Comparison of ENCODE assay signal across 8 cellular contexts in the genomic region with DNA sequence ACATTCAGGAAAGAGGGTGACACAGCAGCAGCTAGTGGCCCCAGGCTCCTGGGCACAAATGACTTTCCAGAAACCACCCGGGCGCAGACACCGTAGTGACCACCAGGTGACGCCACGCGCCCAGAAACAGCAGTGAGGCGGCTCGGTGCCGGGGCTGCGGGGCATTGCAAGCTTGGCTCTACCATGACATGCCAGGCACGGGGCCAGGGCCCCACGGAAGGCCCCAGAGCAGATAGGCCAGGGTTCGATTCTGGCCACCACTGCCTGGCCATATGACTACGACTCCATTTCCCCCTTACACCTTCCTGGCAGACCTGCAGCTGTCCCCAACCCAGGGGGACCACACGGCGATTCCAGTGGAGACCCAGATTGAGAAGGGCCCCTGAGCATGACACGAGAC. TPM values are rescaled to one million over a fixed set of nuclear protein-coding genes. Genes with fewer than 3 reads are reported as not detected.
A peak's percentile ranks its signal among the peaks of the same experiment; 100 is the strongest.
DNase-seq lines count a peak whose midpoint lies in the region; ATAC-seq and TF ChIP-seq lines count a peak whose summit lies in the region.

No MANE protein-coding gene starts in this region.

- no peak for ATAC-seq in GM21447 (IDR thresholded peaks at IDR 0.05; ENCODE audit: unreplicated experiment)

- CTCF ChIA-PET in Calu3 (lab: Charles Lee), result interaction anchor here (0.8 to 2.3 kb wide), 10 partner anchors 10 to 296 kb away, joined by 4 to 47 read pairs (median 8); partner anchors contain the start of genes MPG, POLR3K and SNRNP25

- no peak overlapping the region for H3K4me3 Mint-ChIP-seq in Calu3 (ENCODE audit: low read depth, unreplicated experiment)

- H3K27ac Mint-ChIP-seq in Calu3 (ENCODE audit: unreplicated experiment), result no peak overlapping the region

- no peak overlapping the region for H3K4me3 ChIP-seq in effector memory CD4-positive, alpha-beta T cell (ENCODE audit: insufficient read depth, low read depth, low read length, poor library complexity, severe bottlenecking)

- intact Hi-C loops in Calu3 (cut with micrococcal nuclease; ENCODE audit: unreplicated experiment), result loop anchor here (2.0 kb wide), 1 partner anchor 31 kb away; no protein-coding TSS in a partner anchor

- no peaks in the 10 kb centered on the region for H3K27me3 ChIP-seq in effector memory CD4-positive, alpha-beta T cell (replicated peaks; ENCODE audit: control insufficient read depth, insufficient read depth, low read length, poor library complexity, severe bottlenecking)

- H3K27ac ChIP-seq in effector memory CD4-positive, alpha-beta T cell (ENCODE audit: insufficient read depth, low read length, poor library complexity, severe bottlenecking), result no peak overlapping the region

- peaks cover 20% of the 10 kb centered on the region for H3K4me1 Mint-ChIP-seq in Calu3 (ENCODE audit: low read depth, unreplicated experiment)

- DNase-seq in Calu3, result peak; percentile 94
- DNase-seq in HK-2 (ENCODE audit: unreplicated experiment), result peak; percentile 77
- DNase-seq in NOMO-1 treated with DMSO at 0.1 percent for 48 hours (lab: John Stamatoyannopoulos, UW; ENCODE audit: unreplicated experiment), result peak; percentile 70
- peak; percentile 97 for DNase-seq in activated CD8-positive, alpha-beta memory T cell treated with anti-CD3 and anti-CD28 coated beads for 24 hours
- peak; percentile 62 to 68 (median 64) for DNase-seq in effector memory CD4-positive, alpha-beta T cell
- peak; percentile 96 for DNase-seq in mesenteric fat pad (ENCODE audit: low spot score)
- DNase-seq in stimulated activated CD8-positive, alpha-beta memory T cell treated with anti-CD3 and anti-CD28 coated beads, Interleukin-2, amount 100 ng/mL, for 1 hour (ENCODE audit: low read depth in 2 of 2), result peak; percentile 71 to 72

- H3K27me3 Mint-ChIP-seq in Calu3 (ENCODE audit: unreplicated experiment), result no peaks in the 10 kb centered on the region

- no TSS peak for BruUV-seq in Calu3 (replicated peaks; lab: Mats Ljungman, UMichigan)

- peaks cover 15% of the 10 kb centered on the region for H3K36me3 Mint-ChIP-seq in Calu3 (ENCODE audit: insufficient read depth, unreplicated experiment)

- H3K9me3 ChIP-seq in effector memory CD4-positive, alpha-beta T cell (ENCODE audit: control insufficient read depth, low read length), result no peaks in the 10 kb centered on the region

- peaks cover 6% of the 10 kb centered on the region for H3K4me1 ChIP-seq in effector memory CD4-positive, alpha-beta T cell (ENCODE audit: control insufficient read depth, insufficient read depth, low read length, poor library complexity, severe bottlenecking)

- H3K36me3 ChIP-seq in effector memory CD4-positive, alpha-beta T cell (ENCODE audit: control insufficient read depth, insufficient read depth, low read length), result no peaks in the 10 kb centered on the region

- TF ChIP-seq CTCF in Calu3 (IDR thresholded peaks at IDR 0.05; ENCODE audit: unreplicated experiment), result peak; percentile 96

- H3K9me3 Mint-ChIP-seq in Calu3 (ENCODE audit: low read depth, unreplicated experiment), result no peaks in the 10 kb centered on the region

RNA-seq across cellular contexts. Expression of gene RHBDF1, which starts 6.7 kb away (rescaled TPM):
- total RNA-seq in Calu3 (2022), result 47.3 and 60.2 TPM in 2 replicates
- total RNA-seq in mesenteric fat pad, result 30.0 TPM

RNA-seq across cellular contexts. Expression of gene SNRNP25, which starts 12.1 kb away (rescaled TPM):
- total RNA-seq in Calu3 (2022), result 37.8 and 38.7 TPM in 2 replicates
- total RNA-seq in mesenteric fat pad, result 23.0 TPM

RNA-seq across cellular contexts. Expression of gene MPG, which starts 12.3 kb away (rescaled TPM):
- total RNA-seq in Calu3 (2022), result 40.1 and 45.6 TPM in 2 replicates
- total RNA-seq in mesenteric fat pad, result 44.4 TPM

RNA-seq across cellular contexts. Expression of gene POLR3K, which starts 12.3 kb away (rescaled TPM):
- total RNA-seq in Calu3 (2022), result 27.4 and 29.1 TPM in 2 replicates
- total RNA-seq in mesenteric fat pad, result 11.5 TPM
